Comparison of ENCODE assay signal across 17 cellular contexts in the genomic region with DNA sequence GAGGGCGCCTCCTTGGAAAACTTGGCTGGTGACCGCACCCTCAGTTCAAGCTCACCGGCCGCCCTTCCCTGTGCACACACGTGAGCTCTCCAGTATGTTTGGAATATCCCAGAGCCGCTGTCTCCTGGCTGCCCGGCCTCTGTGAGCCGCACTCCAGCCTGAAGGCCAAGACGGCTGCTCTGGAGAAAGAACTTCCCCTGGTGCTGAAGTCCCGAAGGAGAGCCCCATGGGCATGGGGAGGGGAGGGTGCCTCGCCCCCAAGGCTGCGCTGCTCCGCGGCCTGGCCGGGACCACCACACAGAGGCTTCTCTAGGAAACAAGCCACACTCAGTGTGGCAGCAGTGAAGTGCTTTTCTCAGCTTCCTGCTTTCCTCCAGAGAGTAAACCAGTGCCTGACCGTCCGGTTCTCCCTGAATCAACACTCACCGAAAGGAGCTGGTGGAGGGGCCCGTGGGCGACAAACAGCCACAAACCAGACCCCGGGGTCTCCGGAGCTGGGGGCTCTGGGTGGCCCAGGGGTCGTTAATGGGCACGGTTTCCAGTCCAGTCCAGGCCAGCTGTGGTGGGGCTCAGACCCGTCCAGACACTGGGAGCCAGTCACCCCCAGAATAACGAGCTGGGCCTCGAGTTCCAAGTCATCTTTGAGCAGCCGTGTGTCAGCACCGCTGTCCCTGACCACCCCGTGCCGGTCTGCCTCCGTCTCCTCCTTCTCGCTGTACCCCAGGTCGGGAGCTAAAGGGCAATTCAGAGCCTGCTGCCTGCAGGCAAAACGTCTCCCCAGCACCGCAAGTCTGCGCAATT.
DNase-seq lines count a peak whose midpoint lies in the region; ATAC-seq and TF ChIP-seq lines count a peak whose summit lies in the region.
"Had no signal": no experiment of that assay in that cellular context is flagged by ENCODE, and none has a peak within 500 bp of the region (broad histone marks: within the 10 kb centered on the region; RNA-seq: fewer than 3 reads in every experiment).

No MANE protein-coding gene starts in this region.

- no peak overlapping the region for H3K4ac ChIP-seq in neuronal stem cell (ENCODE audit: low read length)

- peaks cover 0 to 83% (median 3%) of the 10 kb centered on the region in 3 experiments for H3K27me3 ChIP-seq in neuronal stem cell (ENCODE audit: control insufficient read depth in 3 of 3, insufficient read depth in 3 of 3, low read depth in 1 of 3, low read length in 3 of 3)
- peaks cover 21% of the 10 kb centered on the region for H3K27me3 ChIP-seq in GM23248 (replicated peaks; ENCODE audit: insufficient read depth)
- H3K27me3 ChIP-seq: thyroid gland had no signal

- intact Hi-C loops in CD14-positive monocyte (cut with micrococcal nuclease) = no loop called here

- no peak overlapping the region for H2AK5ac ChIP-seq in neuronal stem cell (ENCODE audit: low read depth, low read length)

- H3K4me1 Mint-ChIP-seq in CD14-positive monocyte = no peaks in the 10 kb centered on the region

- no peak overlapping the region for H2BK15ac ChIP-seq in neuronal stem cell (ENCODE audit: low read length)

- H2BK5ac ChIP-seq in neuronal stem cell (ENCODE audit: low read length) = no peak overlapping the region

- no CpG with 5 or more reads among the region's 37 CpGs for WGBS in neuronal stem cell (ENCODE audit: extremely low coverage in 2 of 2, insufficient read length in 2 of 2, insufficient replicate concordance in 1 of 2), 2 donors
- WGBS in GM23248 (ENCODE audit: low coverage in 1 of 2, low lambda C conversion rate in 2 of 2, missing lambda C conversion rate in 2 of 2), 2 experiments = 43 to 46% methylated on average over 36 of the region's 37 CpGs

- H3K4me1 ChIP-seq in neuronal stem cell (ENCODE audit: control insufficient read depth in 2 of 2, insufficient read depth in 1 of 2, low read depth in 1 of 2, low read length in 2 of 2) (no peaks in the 10 kb centered on the region), GM23248 (ENCODE audit: insufficient read depth) (no peaks in the 10 kb centered on the region)
- H3K4me1 ChIP-seq: thyroid gland had no signal

- H3K4me3 ChIP-seq in neuronal stem cell (ENCODE audit: low read length in 2 of 2) = no peak overlapping the region
- H3K4me3 ChIP-seq in GM23248 = no peak overlapping the region
- H3K4me3 ChIP-seq: thyroid gland had no signal

- H3K36me3 Mint-ChIP-seq in CD14-positive monocyte = no peaks in the 10 kb centered on the region

- no peaks in the 10 kb centered on the region for H3K79me2 ChIP-seq in GM23248 (ENCODE audit: insufficient read depth)

- no peak for ATAC-seq in HG02981 (IDR thresholded peaks at IDR 0.05; ENCODE audit: unreplicated experiment)
- ATAC-seq: HCT116, left colon had no signal

- no peak overlapping the region for H3K27ac Mint-ChIP-seq in CD14-positive monocyte

- peak overlapping the region; percentile 56 for H3K14ac ChIP-seq in neuronal stem cell (ENCODE audit: low read length)

- no peak overlapping the region for H4K8ac ChIP-seq in neuronal stem cell (ENCODE audit: low read depth, low read length)

- H3K9me3 Mint-ChIP-seq in CD14-positive monocyte = no peaks in the 10 kb centered on the region

- H3K27me3 Mint-ChIP-seq in CD14-positive monocyte (ENCODE audit: low read depth in 3 of 3) = peaks cover 0 to 7% (median 4%) of the 10 kb centered on the region in 3 donors

- no peaks in the 10 kb centered on the region for H4K20me1 ChIP-seq in GM23248 (ENCODE audit: insufficient read depth)

- H3K9me2 ChIP-seq in GM23248 (ENCODE audit: insufficient read depth) = no peaks in the 10 kb centered on the region

- H3K23ac ChIP-seq in neuronal stem cell (ENCODE audit: low read depth, low read length, poor library complexity) = no peak overlapping the region

- peak overlapping the region; percentile 58 for H2BK12ac ChIP-seq in neuronal stem cell (ENCODE audit: low read length)

- H3K9me3 ChIP-seq in neuronal stem cell (replicated peaks in 1 of 2; ENCODE audit: control insufficient read depth in 2 of 2, insufficient read depth in 1 of 2, low read depth in 1 of 2, low read length in 2 of 2) (peaks cover 0 to 2% of the 10 kb centered on the region in 2 donors), GM23248 (ENCODE audit: low read depth) (no peaks in the 10 kb centered on the region)
- H3K9me3 ChIP-seq: thyroid gland had no signal

- H2BK120ac ChIP-seq in neuronal stem cell (ENCODE audit: low read depth, low read length) = no peak overlapping the region

- H3K36me3 ChIP-seq in neuronal stem cell (replicated peaks in 1 of 2; ENCODE audit: control insufficient read depth in 2 of 2, insufficient read depth in 2 of 2, low read length in 2 of 2) (no peaks in the 10 kb centered on the region), GM23248 (ENCODE audit: low read depth) (no peaks in the 10 kb centered on the region)
- H3K36me3 ChIP-seq: thyroid gland had no signal

- DNase-seq in activated CD4-positive, CD25-positive, alpha-beta regulatory T cell treated with anti-CD3 and anti-CD28 coated beads, Interleukin-2, amount 50 U/mL, for 72 hours = peak; percentile 12
- DNase-seq in activated CD4-positive, CD25-positive, alpha-beta regulatory T cell (lab: John Stamatoyannopoulos, UW) = no peak
- DNase-seq in CD14-positive monocyte (ENCODE audit: low spot score) (peak; percentile 45), ecto neural progenitor cell (ENCODE audit: low spot score) (peak; percentile 45), neuronal stem cell (ENCODE audit: low spot score) (no peak), GM23248 (no peak), NCI-H187 (lab: John Stamatoyannopoulos, UW) (no peak)
- DNase-seq: activated CD4-positive, alpha-beta T cell treated with anti-CD3 and anti-CD28 coated beads, Interleukin-2, amount 50 U/mL, for 4 hours; foreskin fibroblast; NCI-H1092 treated with DMSO at 0.1 percent for 48 hours; NCI-H69; T1000; thyroid gland had no signal

- H3K4me2 ChIP-seq in neuronal stem cell (ENCODE audit: insufficient read depth, low read length, poor library complexity, severe bottlenecking) (no peak overlapping the region), GM23248 (ENCODE audit: unreplicated experiment) (no peak overlapping the region)
- H3K4me2 ChIP-seq: KMS-11 had no signal

- no peaks in the 10 kb centered on the region for H3K79me1 ChIP-seq in neuronal stem cell (ENCODE audit: low read depth, low read length)

- no peak overlapping the region for H4K91ac ChIP-seq in neuronal stem cell (ENCODE audit: low read depth, low read length, poor library complexity)

- H3K27ac ChIP-seq in neuronal stem cell (replicated peaks; ENCODE audit: low read length) = no peak overlapping the region
- H3K27ac ChIP-seq in GM23248 = no peak overlapping the region
- H3K27ac ChIP-seq: KMS-11, thyroid gland had no signal

- no peak overlapping the region for H3K4me3 Mint-ChIP-seq in CD14-positive monocyte

- no peak for TF ChIP-seq CTCF in CD14-positive monocyte (IDR thresholded peaks at IDR 0.05)

- no peaks in the 10 kb centered on the region for H3F3A ChIP-seq in GM23248 (ENCODE audit: insufficient read depth)

- no peak overlapping the region for H3K9ac ChIP-seq in neuronal stem cell (ENCODE audit: low read depth, low read length, poor library complexity)
- no peak overlapping the region for H3K9ac ChIP-seq in GM23248
- H3K9ac ChIP-seq: KMS-11 had no signal

- in situ Hi-C loops in GM23248 (cut with MboI) = no loop called here

- H3K18ac ChIP-seq in neuronal stem cell (ENCODE audit: low read length) = no peak overlapping the region

- H2AFZ ChIP-seq in neuronal stem cell (ENCODE audit: low read length) (no peak overlapping the region), GM23248 (no peak overlapping the region)

Comparison
In these comparisons a context has a peak if more than half of its experiments do, and no peak if none do; other contexts are left out.
1. DNase-seq: peak in activated CD4-positive, CD25-positive, alpha-beta regulatory T cell treated with anti-CD3 and anti-CD28 coated beads, Interleukin-2, amount 50 U/mL, for 72 hours (single experiment), CD14-positive monocyte (single experiment) and ecto neural progenitor cell (single experiment); none in activated CD4-positive, CD25-positive, alpha-beta regulatory T cell (0 of 4), neuronal stem cell (single experiment), GM23248 (single experiment) and NCI-H187 (0 of 2).